ENCODE assay signal across 8 cellular contexts in the genomic region with DNA sequence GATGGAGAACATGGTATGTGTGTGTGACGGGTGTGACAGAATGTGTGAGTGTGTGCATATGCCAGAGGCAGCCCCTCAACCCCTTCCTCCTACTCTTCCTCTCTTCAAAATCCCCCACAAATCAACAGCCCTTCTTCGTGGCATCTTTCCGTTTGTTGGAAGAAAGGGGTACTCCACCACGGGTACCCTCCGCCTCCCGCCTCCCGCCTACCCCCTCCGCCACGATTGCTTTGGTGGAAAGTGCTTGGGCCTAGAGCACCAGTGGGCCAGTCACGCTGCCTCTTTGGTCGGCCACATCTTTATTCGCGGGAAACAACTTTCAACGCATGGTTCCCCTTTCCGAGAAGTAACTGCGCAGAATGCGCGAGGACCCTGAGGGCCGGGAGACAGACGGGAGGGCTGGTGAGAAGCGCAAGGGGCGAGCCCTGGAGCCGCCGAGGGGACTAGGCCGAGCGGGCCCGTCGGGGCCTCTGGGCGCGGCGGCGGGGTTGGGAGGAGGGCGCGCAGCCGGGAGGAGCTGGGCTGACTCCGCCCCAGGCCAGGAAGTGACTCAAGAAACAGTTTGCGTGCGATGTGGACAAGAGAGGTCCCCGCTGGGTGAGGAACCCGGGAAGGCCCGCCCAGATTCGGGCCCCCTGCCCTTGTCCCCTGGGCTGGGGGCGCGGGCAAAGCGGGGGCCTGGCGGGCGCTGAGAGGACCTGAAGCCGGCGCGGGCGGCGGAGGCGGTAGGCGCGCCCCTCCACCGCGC. TPM values are rescaled to one million over a fixed set of nuclear protein-coding genes. Genes with fewer than 3 reads are reported as not detected.
DNase-seq lines count a peak whose midpoint lies in the region; ATAC-seq and TF ChIP-seq lines count a peak whose summit lies in the region.

A gene (minus strand): TSS at position 274 of the 748 bp plus-strand sequence. CDS start 614 bp downstream, outside the sequence.
A gene (plus strand): TSS at position 560 of the 748 bp plus-strand sequence. CDS start 777 bp downstream, outside the sequence.

- CTCF ChIA-PET in AG04449 (lab: Yijun Ruan, JAX), result interaction anchor here (0.9 to 33.5 kb wide), 10 partner anchors 12 to 195 kb away, joined by 3 to 1633 read pairs (median 73); a partner anchor contains a TSS

- H3K36me3 ChIP-seq in kidney epithelial cell (ENCODE audit: control insufficient read depth, insufficient read depth, low read length), result peaks cover 2% of the 10 kb centered on the region

- H3K4me3 ChIP-seq in AG04449 (ENCODE audit: low read depth, low read length) (peak within 1 kb of the TSS; percentile 88), kidney epithelial cell (ENCODE audit: low read depth, low read length) (peak within 1 kb of the TSS; percentile 68)

- POLR2A ChIA-PET in AG04449 (lab: Yijun Ruan, JAX), result interaction anchor here (0.7 to 3.1 kb wide), 12 partner anchors 9 to 121 kb away, joined by 3 to 32 read pairs (median 5); a partner anchor contains a TSS

- peak; percentile 84 for ATAC-seq in GM18858 (IDR thresholded peaks at IDR 0.05; ENCODE audit: unreplicated experiment)
- ATAC-seq in HG03064 (IDR thresholded peaks at IDR 0.05; ENCODE audit: low read depth, unreplicated experiment), result peak; percentile 82

- no peaks in the 10 kb centered on the region for H3K27me3 ChIP-seq in kidney epithelial cell (ENCODE audit: control insufficient read depth, insufficient read depth, low read length)

- DNase-seq in AG04449 (ENCODE audit: low read depth, low spot score), result peak; percentile 64
- DNase-seq in NCI-H2107 treated with DMSO at 0.1 percent for 48 hours (lab: John Stamatoyannopoulos, UW; ENCODE audit: unreplicated experiment), result peak; percentile 78
- DNase-seq in activated CD4-positive, CD25-positive, alpha-beta regulatory T cell (lab: John Stamatoyannopoulos, UW), result peak; percentile 69 to 83 (median 78)
- peak; percentile 85 for DNase-seq in central memory CD4-positive, alpha-beta T cell
- DNase-seq in kidney epithelial cell (ENCODE audit: low read depth), result no peak
- DNase-seq in stimulated activated CD4-positive, alpha-beta T cell treated with anti-CD3 and anti-CD28 coated beads, Interleukin-15, amount 100 ng/mL, for 1 hour (ENCODE audit: low read depth in 1 of 2, low spot score in 1 of 2), result peak; percentile 75 to 76

- TF ChIP-seq CTCF in AG04449 (IDR thresholded peaks at IDR 0.05; ENCODE audit: insufficient read depth, low read length, missing control alignments) (no peak), kidney epithelial cell (IDR thresholded peaks at IDR 0.05; ENCODE audit: insufficient read depth, low read length, poor library complexity, severe bottlenecking) (no peak)

RNA-seq across cellular contexts. Expression of the first gene that starts in this region (rescaled TPM):
- total RNA-seq in kidney epithelial cell, result 0.34 and 0.88 TPM in 2 replicates

RNA-seq across cellular contexts. Expression of the second gene that starts in this region (rescaled TPM):
- 44.0 and 47.8 TPM in 2 replicates for total RNA-seq in kidney epithelial cell
